8 cellular contexts compared by ENCODE assay signal in the genomic region with DNA sequence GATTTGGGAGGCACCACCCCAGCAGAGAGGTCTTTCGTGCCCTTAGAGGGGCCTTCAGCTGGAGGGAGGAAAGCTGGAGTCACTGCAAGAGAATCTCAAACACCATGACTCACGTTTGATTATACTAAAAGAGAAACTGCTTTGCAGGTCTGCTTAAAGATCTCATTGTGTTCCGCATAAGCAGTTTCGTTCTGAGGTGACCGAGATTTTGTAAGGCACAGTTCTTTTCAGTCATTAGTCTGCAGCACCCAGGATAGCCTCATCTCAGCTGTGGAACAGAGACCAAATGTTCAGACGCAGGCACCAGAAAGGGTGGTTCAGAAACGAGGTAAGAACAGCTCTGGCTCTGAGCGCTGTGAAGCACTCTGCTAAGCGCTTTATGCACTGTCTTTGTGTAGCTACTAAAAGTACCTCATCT.
DNase-seq lines count a peak whose midpoint lies in the region; ATAC-seq and TF ChIP-seq lines count a peak whose summit lies in the region.

No MANE protein-coding gene starts in this region.

- H3K4me3 ChIP-seq in RWPE2 (ENCODE audit: severe bottlenecking) (no peak overlapping the region), iPS-15b (ENCODE audit: low read depth, low read length) (no peak overlapping the region), MG63 (no peak overlapping the region)

- TF ChIP-seq CTCF in RWPE2 (IDR thresholded peaks at IDR 0.05; ENCODE audit: poor library complexity, severe bottlenecking): no peak
- no peak for TF ChIP-seq CTCF in omental fat pad (IDR thresholded peaks at IDR 0.05)

- H3K36me3 ChIP-seq in RWPE2 (ENCODE audit: low read depth) (no peaks in the 10 kb centered on the region), iPS-15b (ENCODE audit: control insufficient read depth, insufficient read depth, low read length) (no peaks in the 10 kb centered on the region), MG63 (no peaks in the 10 kb centered on the region)

- H3K9me3 ChIP-seq in RWPE2 (ENCODE audit: severe bottlenecking): no peaks in the 10 kb centered on the region
- H3K9me3 ChIP-seq in iPS-15b (ENCODE audit: control insufficient read depth, insufficient read depth, low read length): no peaks in the 10 kb centered on the region
- H3K9me3 ChIP-seq in MG63: no peaks in the 10 kb centered on the region

- ATAC-seq in HG02938 (IDR thresholded peaks at IDR 0.05; ENCODE audit: unreplicated experiment) (peak; percentile 94), RWPE2 (ENCODE audit: low read depth) (peak; percentile 41; the same call in 1 of the 3 replicates), omental fat pad (ENCODE audit: low FRiP score) (no peak)

- H3K27ac ChIP-seq in RWPE2 (ENCODE audit: poor library complexity, severe bottlenecking): no peak overlapping the region

- peak overlapping the region; percentile 12 for H3K9ac ChIP-seq in iPS-15b (ENCODE audit: low read depth, low read length)

- peak; percentile 9 to 18 for DNase-seq in stimulated activated CD4-positive, alpha-beta T cell treated with anti-CD3 and anti-CD28 coated beads, Interleukin-12 subunit alpha, Interleukin-12 subunit beta, amount 100 ng/mL, for 24 hours (ENCODE audit: low read depth in 2 of 2)
- DNase-seq in stimulated activated CD4-positive, alpha-beta T cell treated with anti-CD3 and anti-CD28 coated beads, Interleukin-4, amount 100 ng/mL, for 4 hours: no peak
- DNase-seq in RWPE2 (ENCODE audit: low spot score) (no peak), omental fat pad (ENCODE audit: low spot score) (no peak), MG63 (no peak), GDM1 (lab: John Stamatoyannopoulos, UW) (no peak)

- no peaks in the 10 kb centered on the region for H3K4me1 ChIP-seq in RWPE2 (ENCODE audit: insufficient read depth, poor library complexity, severe bottlenecking)
- peaks cover 6% of the 10 kb centered on the region for H3K4me1 ChIP-seq in iPS-15b (ENCODE audit: control insufficient read depth, insufficient read depth, low read length)

- H3K27me3 ChIP-seq in RWPE2 (ENCODE audit: insufficient read depth, poor library complexity, severe bottlenecking) (no peaks in the 10 kb centered on the region), iPS-15b (ENCODE audit: control insufficient read depth, insufficient read depth, low read length) (peaks cover 2% of the 10 kb centered on the region), MG63 (no peaks in the 10 kb centered on the region)

Comparison
In these comparisons a context has a peak if more than half of its experiments do, and no peak if none do; other contexts are left out.
1. DNase-seq: peak in stimulated activated CD4-positive, alpha-beta T cell treated with anti-CD3 and anti-CD28 coated beads, Interleukin-12 subunit alpha, Interleukin-12 subunit beta, amount 100 ng/mL, for 24 hours (2 of 2); none in stimulated activated CD4-positive, alpha-beta T cell treated with anti-CD3 and anti-CD28 coated beads, Interleukin-4, amount 100 ng/mL, for 4 hours (0 of 2), RWPE2 (single experiment), omental fat pad (single experiment), MG63 (single experiment) and GDM1 (single experiment).